Comparison of ENCODE assay signal across 8 cellular contexts in the genomic region with DNA sequence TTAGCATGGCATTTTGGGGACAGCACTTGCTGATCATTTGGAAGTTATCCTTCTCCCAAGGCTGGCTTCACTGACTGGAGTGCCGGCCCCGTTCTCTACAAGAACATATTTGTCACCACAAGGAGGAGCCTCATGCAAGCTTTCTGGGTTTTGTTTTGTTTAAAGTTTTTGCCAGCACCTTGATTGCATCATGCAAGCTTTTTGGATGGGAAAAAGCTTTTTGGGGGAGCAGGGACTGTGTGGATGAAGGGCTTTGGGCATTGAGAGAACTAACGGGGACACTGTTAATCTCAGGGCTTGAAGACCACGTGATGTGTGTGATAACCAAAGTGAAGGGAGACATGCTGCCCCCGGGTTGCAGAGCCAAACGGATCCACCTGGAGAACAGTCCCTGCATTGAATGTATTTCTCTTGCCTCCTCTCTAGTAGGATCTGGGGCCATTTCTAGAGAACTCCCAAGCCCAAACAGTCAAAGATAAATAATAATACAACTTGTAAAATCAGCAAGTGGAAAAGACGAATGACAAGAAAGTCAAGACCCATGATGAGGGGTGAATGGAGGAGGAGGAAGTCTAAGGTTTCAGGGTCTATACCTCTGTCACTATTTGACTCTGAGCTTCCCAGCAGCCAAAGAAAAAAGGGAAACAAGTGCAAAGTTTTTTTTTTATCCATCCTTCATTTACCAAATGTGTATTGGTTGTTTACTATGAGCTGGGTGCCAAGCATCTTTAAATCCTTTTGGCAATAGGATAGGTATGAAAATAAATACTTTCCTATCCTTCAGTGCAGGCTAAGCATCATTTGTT. TPM values are rescaled to one million over a fixed set of nuclear protein-coding genes. Genes with fewer than 3 reads are reported as not detected.
DNase-seq lines count a peak whose midpoint lies in the region; ATAC-seq and TF ChIP-seq lines count a peak whose summit lies in the region.

No MANE protein-coding gene starts in this region.

- H3K4me3 Mint-ChIP-seq in activated CD4-positive, alpha-beta T cell treated with anti-CD3 and anti-CD28 coated beads, Interleukin-2, amount 10 ng/mL, durations not matched to agents 7 days and 5 days, result no peak overlapping the region

- intact Hi-C loops in breast epithelium (cut with DNase I; ENCODE audit: low total_unique reads), result no loop called here

- H3K4me1 Mint-ChIP-seq in activated CD4-positive, alpha-beta T cell treated with anti-CD3 and anti-CD28 coated beads, Interleukin-2, amount 10 ng/mL, durations not matched to agents 7 days and 5 days, result peaks cover 5% of the 10 kb centered on the region

- H3K27me3 ChIP-seq in breast epithelium, result peaks cover 0 to 14% of the 10 kb centered on the region in 2 donors

- no peaks in the 10 kb centered on the region for H3K36me3 ChIP-seq in breast epithelium

- no peak overlapping the region for H3K4me3 ChIP-seq in NB4 (ENCODE audit: low read depth, low read length)
- H3K4me3 ChIP-seq in breast epithelium, result no peak overlapping the region

- POLR2A ChIA-PET in activated CD4-positive, alpha-beta T cell treated with anti-CD3 and anti-CD28 coated beads, Interleukin-2, amount 10 ng/mL, durations not matched to agents 7 days and 5 days (lab: Charles Lee), result no interaction called here

- ATAC-seq in HG02678 (IDR thresholded peaks at IDR 0.05; ENCODE audit: unreplicated experiment) (no peak), GM18517 (IDR thresholded peaks at IDR 0.05; ENCODE audit: unreplicated experiment) (no peak)

- peak; percentile 37 for TF ChIP-seq CTCF in NB4 (IDR thresholded peaks at IDR 0.05; ENCODE audit: low read depth, low read length)
- TF ChIP-seq CTCF in breast epithelium (IDR thresholded peaks at IDR 0.05), result peak; percentile 22 to 28 (median 23)

- peaks cover 18% of the 10 kb centered on the region for H3K27me3 Mint-ChIP-seq in activated CD4-positive, alpha-beta T cell treated with anti-CD3 and anti-CD28 coated beads, Interleukin-2, amount 10 ng/mL, durations not matched to agents 7 days and 5 days

- no peaks in the 10 kb centered on the region for H3K36me3 Mint-ChIP-seq in activated CD4-positive, alpha-beta T cell treated with anti-CD3 and anti-CD28 coated beads, Interleukin-2, amount 10 ng/mL, durations not matched to agents 7 days and 5 days (ENCODE audit: low read depth)

- no peaks in the 10 kb centered on the region for H3K4me1 ChIP-seq in breast epithelium

- CTCF ChIA-PET in activated CD4-positive, alpha-beta T cell treated with anti-CD3 and anti-CD28 coated beads, Interleukin-2, amount 10 ng/mL, durations not matched to agents 7 days and 5 days (lab: Charles Lee), result interaction anchor here (1.1 kb wide), 1 partner anchor 79 kb away, joined by 3 read pairs; no protein-coding TSS in a partner anchor

- H3K27ac ChIP-seq in breast epithelium, result no peak overlapping the region

- H3K27ac Mint-ChIP-seq in activated CD4-positive, alpha-beta T cell treated with anti-CD3 and anti-CD28 coated beads, Interleukin-2, amount 10 ng/mL, durations not matched to agents 7 days and 5 days, result peak overlapping the region; percentile 65

- no peaks in the 10 kb centered on the region for H3K9me3 Mint-ChIP-seq in activated CD4-positive, alpha-beta T cell treated with anti-CD3 and anti-CD28 coated beads, Interleukin-2, amount 10 ng/mL, durations not matched to agents 7 days and 5 days

- DNase-seq in activated CD4-positive, alpha-beta T cell treated with anti-CD3 and anti-CD28 coated beads, Interleukin-2, amount 10 ng/mL, durations not matched to agents 7 days and 5 days, result no peak
- DNase-seq in activated CD4-positive, alpha-beta T cell treated with anti-CD3 and anti-CD28 coated beads, Interleukin-2, amount 50 U/mL, for 4 hours, result no peak
- peak; percentile 56 for DNase-seq in NB4 (ENCODE audit: low read depth)
- DNase-seq in breast epithelium (ENCODE audit: low spot score in 2 of 2), result no peak
- DNase-seq in myocyte (ENCODE audit: low read depth), result peak; percentile 33
- DNase-seq in stimulated activated CD4-positive, alpha-beta T cell treated with anti-CD3 and anti-CD28 coated beads, Interleukin-4, amount 100 ng/mL, for 1 hour, result no peak

- H3K9me3 ChIP-seq in breast epithelium, result no peaks in the 10 kb centered on the region

- TF ChIP-seq POLR2A in NB4 (IDR thresholded peaks at IDR 0.05; ENCODE audit: extremely low read depth, insufficient read length) (no peak), breast epithelium (IDR thresholded peaks at IDR 0.05) (no peak)

RNA-seq across cellular contexts. Expression of gene TMEM114, which starts 17.2 kb away (rescaled TPM):
- total RNA-seq in activated CD4-positive, alpha-beta T cell treated with anti-CD3 and anti-CD28 coated beads, Interleukin-2, amount 10 ng/mL, durations not matched to agents 7 days and 5 days, result not detected
- total RNA-seq in breast epithelium, result not detected
- not detected in 2 replicates for total RNA-seq in myocyte
- not detected for polyA plus RNA-seq in myocyte (2012)

RNA-seq across cellular contexts. Expression of gene METTL22, which starts 48.4 kb away (rescaled TPM):
- 10 to 100 TPM; 28.7 to 30.2 TPM for total RNA-seq in activated CD4-positive, alpha-beta T cell treated with anti-CD3 and anti-CD28 coated beads, Interleukin-2, amount 10 ng/mL, durations not matched to agents 7 days and 5 days
- total RNA-seq in breast epithelium (10 to 100 TPM; 26.9 to 36.1 (median 27.4) TPM), myocyte (38.9 and 451 TPM in 2 replicates)
- polyA plus RNA-seq in myocyte (2012), result 27.7 TPM

Comparison
In these comparisons a context has a peak if more than half of its experiments do, and no peak if none do; other contexts are left out.
1. DNase-seq: peak in NB4 (single experiment) and myocyte (single experiment); none in activated CD4-positive, alpha-beta T cell treated with anti-CD3 and anti-CD28 coated beads, Interleukin-2, amount 10 ng/mL, durations not matched to agents 7 days and 5 days (single experiment), activated CD4-positive, alpha-beta T cell treated with anti-CD3 and anti-CD28 coated beads, Interleukin-2, amount 50 U/mL, for 4 hours (0 of 2), breast epithelium (0 of 2) and stimulated activated CD4-positive, alpha-beta T cell treated with anti-CD3 and anti-CD28 coated beads, Interleukin-4, amount 100 ng/mL, for 1 hour (single experiment).